ENCODE assay signal across 23 cellular contexts in the genomic region with DNA sequence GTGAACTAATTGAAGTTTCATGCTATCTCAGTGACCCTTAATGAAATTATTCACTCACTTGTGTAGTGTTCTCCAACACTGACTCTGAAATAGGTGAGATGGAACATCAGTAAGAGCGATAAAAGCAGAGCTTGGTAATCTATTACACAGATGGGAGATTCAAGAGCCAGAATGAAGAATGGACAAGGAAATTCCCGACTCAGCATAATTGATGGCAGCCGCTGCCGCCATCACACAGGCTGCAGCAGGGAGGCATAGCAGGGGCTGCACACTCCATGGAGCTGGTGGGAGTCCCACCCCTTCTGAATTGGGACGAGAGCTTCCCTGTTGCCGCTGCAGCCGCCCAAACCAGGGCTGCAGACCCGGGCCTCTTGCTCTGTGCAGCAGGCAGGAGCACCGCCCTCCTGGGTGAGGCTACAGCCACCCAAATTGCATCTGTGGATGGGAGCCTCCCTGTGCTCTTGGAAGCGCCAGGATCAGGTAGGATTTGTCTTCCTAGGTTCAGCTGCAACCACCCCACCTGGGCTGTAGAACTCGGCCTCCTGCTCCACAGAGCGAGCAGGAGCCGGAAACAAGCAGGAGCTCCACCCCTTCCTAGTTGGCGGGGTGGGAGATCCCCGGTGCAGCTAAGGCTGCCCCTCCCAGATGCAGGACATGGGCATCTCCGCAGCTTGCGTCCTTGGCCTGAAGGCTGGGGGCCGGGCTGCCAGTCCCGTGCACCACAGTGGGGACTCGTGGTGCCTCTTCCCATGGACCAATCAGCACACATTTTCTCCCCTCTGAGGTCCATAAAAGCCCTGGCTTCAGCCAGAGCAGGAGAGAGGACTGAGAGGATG.
"Had no signal": no experiment of that assay in that cellular context is flagged by ENCODE, and none has a peak within 500 bp of the region (broad histone marks: within the 10 kb centered on the region; RNA-seq: fewer than 3 reads in every experiment).

No MANE protein-coding gene starts in this region.

- H3K27ac ChIP-seq: left ventricle myocardium inferior, pancreas, psoas muscle, right atrium auricular region, thyroid gland had no signal

- H3K4me1 Mint-ChIP-seq: activated CD4-positive, alpha-beta T cell treated with anti-CD3 and anti-CD28 coated beads, Interleukin-2, amount 10 ng/mL, durations not matched to agents 7 days and 5 days; activated CD8-positive, alpha-beta memory T cell treated with anti-CD3 and anti-CD28 coated beads, Interleukin-2, amount 10 ng/mL, durations not matched to agents 7 days and 5 days; activated naive CD4-positive, alpha-beta T cell treated with anti-CD3 and anti-CD28 coated beads, Interleukin-2, amount 10 ng/mL, durations not matched to agents 7 days and 5 days had no signal

- H3K36me3 Mint-ChIP-seq: activated CD8-positive, alpha-beta memory T cell treated with anti-CD3 and anti-CD28 coated beads, Interleukin-2, amount 10 ng/mL, durations not matched to agents 7 days and 5 days; activated naive CD4-positive, alpha-beta T cell treated with anti-CD3 and anti-CD28 coated beads, Interleukin-2, amount 10 ng/mL, durations not matched to agents 7 days and 5 days; natural killer cell treated with Interleukin-12 subunit alpha and Interleukin-12 subunit beta and Interleukin-15 and Interleukin-18, amount 100 ng/mL, for 72 hours had no signal

- H3K27ac Mint-ChIP-seq: activated CD4-positive, alpha-beta T cell treated with anti-CD3 and anti-CD28 coated beads, Interleukin-2, amount 10 ng/mL, durations not matched to agents 7 days and 5 days; activated CD8-positive, alpha-beta memory T cell treated with anti-CD3 and anti-CD28 coated beads, Interleukin-2, amount 10 ng/mL, durations not matched to agents 7 days and 5 days; activated CD8-positive, alpha-beta T cell treated with anti-CD3 and anti-CD28 coated beads for 36 hours; activated naive CD4-positive, alpha-beta T cell treated with anti-CD3 and anti-CD28 coated beads, Interleukin-2, amount 10 ng/mL, durations not matched to agents 7 days and 5 days; dendritic cell treated with granulocyte-macrophage colony-stimulating factor and Interleukin-4, amounts not matched to agents 40 ng/mL and 50 ng/mL, for 4 days; natural killer cell treated with Interleukin-12 subunit alpha and Interleukin-12 subunit beta and Interleukin-15 and Interleukin-18, amount 100 ng/mL, for 72 hours had no signal

- H3K4me3 ChIP-seq: left ventricle myocardium inferior, pancreas, psoas muscle, right atrium auricular region, thyroid gland had no signal

- FAIRE-seq: endometrium, pancreas had no signal

- H3K4me1 ChIP-seq: left ventricle myocardium inferior, pancreas, psoas muscle, right atrium auricular region, thyroid gland had no signal

- H3K27me3 Mint-ChIP-seq: activated CD4-positive, alpha-beta T cell treated with anti-CD3 and anti-CD28 coated beads, Interleukin-2, amount 10 ng/mL, durations not matched to agents 7 days and 5 days; activated CD8-positive, alpha-beta memory T cell treated with anti-CD3 and anti-CD28 coated beads, Interleukin-2, amount 10 ng/mL, durations not matched to agents 7 days and 5 days; activated CD8-positive, alpha-beta T cell treated with anti-CD3 and anti-CD28 coated beads for 36 hours; activated naive CD4-positive, alpha-beta T cell treated with anti-CD3 and anti-CD28 coated beads, Interleukin-2, amount 10 ng/mL, durations not matched to agents 7 days and 5 days; dendritic cell treated with granulocyte-macrophage colony-stimulating factor and Interleukin-4, amounts not matched to agents 40 ng/mL and 50 ng/mL, for 4 days; natural killer cell treated with Interleukin-12 subunit alpha and Interleukin-12 subunit beta and Interleukin-15 and Interleukin-18, amount 100 ng/mL, for 72 hours had no signal

- ATAC-seq: activated CD8-positive, alpha-beta memory T cell treated with anti-CD3 and anti-CD28 coated beads, Interleukin-2, amount 10 ng/mL, durations not matched to agents 7 days and 5 days; activated CD8-positive, alpha-beta T cell treated with anti-CD3 and anti-CD28 coated beads for 36 hours; natural killer cell treated with Interleukin-12 subunit alpha and Interleukin-12 subunit beta and Interleukin-15 and Interleukin-18, amount 100 ng/mL, for 72 hours; pancreas; psoas muscle; stimulated activated naive CD8-positive, alpha-beta T cell treated with anti-CD3 and anti-CD28 coated beads, Interleukin-15, Interleukin-2, amounts not matched to agents 100 U/mL and 50 U/mL, for 24 hours had no signal

- H3K27me3 ChIP-seq: pancreas, right atrium auricular region, thyroid gland had no signal

- DNase-seq: activated CD4-positive, alpha-beta T cell treated with anti-CD3 and anti-CD28 coated beads, Interleukin-2, amount 10 ng/mL, durations not matched to agents 7 days and 5 days; activated CD4-positive, CD25-positive, alpha-beta regulatory T cell treated with anti-CD3 and anti-CD28 coated beads, Interleukin-2, amount 50 U/mL, for 72 hours; activated CD8-positive, alpha-beta memory T cell treated with anti-CD3 and anti-CD28 coated beads, Interleukin-2, amount 10 ng/mL, durations not matched to agents 7 days and 5 days; activated CD8-positive, alpha-beta T cell treated with anti-CD3 and anti-CD28 coated beads for 36 hours; activated effector memory CD4-positive, alpha-beta T cell treated with anti-CD3 and anti-CD28 coated beads, Interleukin-2, amount 50 U/mL, for 16 hours; activated naive CD4-positive, alpha-beta T cell treated with anti-CD3 and anti-CD28 coated beads, Interleukin-2, amount 10 ng/mL, durations not matched to agents 7 days and 5 days; activated T-cell treated with anti-CD3 and anti-CD28 coated beads for 4 hours; amygdala; effector CD4-positive, alpha-beta T cell; erythroblast; foreskin fibroblast; left ventricle myocardium inferior; midbrain; psoas muscle; stimulated activated CD4-positive, alpha-beta T cell treated with anti-CD3 and anti-CD28 coated beads, Interleukin-12 subunit alpha, Interleukin-12 subunit beta, amount 100 ng/mL, for 4 hours; stimulated activated CD4-positive, alpha-beta T cell treated with anti-CD3 and anti-CD28 coated beads, Interleukin-4, amount 100 ng/mL, for 4 hours; stimulated activated naive CD8-positive, alpha-beta T cell treated with anti-CD3 and anti-CD28 coated beads, Interleukin-15, Interleukin-2, amounts not matched to agents 100 U/mL and 50 U/mL, for 24 hours; thyroid gland had no signal

- H3K36me3 ChIP-seq: left ventricle myocardium inferior, pancreas, right atrium auricular region, thyroid gland had no signal

- H3K4me3 Mint-ChIP-seq: activated CD4-positive, alpha-beta T cell treated with anti-CD3 and anti-CD28 coated beads, Interleukin-2, amount 10 ng/mL, durations not matched to agents 7 days and 5 days; activated CD8-positive, alpha-beta memory T cell treated with anti-CD3 and anti-CD28 coated beads, Interleukin-2, amount 10 ng/mL, durations not matched to agents 7 days and 5 days; activated CD8-positive, alpha-beta T cell treated with anti-CD3 and anti-CD28 coated beads for 36 hours; activated naive CD4-positive, alpha-beta T cell treated with anti-CD3 and anti-CD28 coated beads, Interleukin-2, amount 10 ng/mL, durations not matched to agents 7 days and 5 days; dendritic cell treated with granulocyte-macrophage colony-stimulating factor and Interleukin-4, amounts not matched to agents 40 ng/mL and 50 ng/mL, for 4 days; natural killer cell treated with Interleukin-12 subunit alpha and Interleukin-12 subunit beta and Interleukin-15 and Interleukin-18, amount 100 ng/mL, for 72 hours had no signal

- H3K9me3 ChIP-seq: left ventricle myocardium inferior, pancreas, psoas muscle, right atrium auricular region, thyroid gland had no signal
